In genomic region chr5:139710370-139711066, GRCh38 we compare ENCODE assay signal across 8 cellular contexts.
DNase-seq lines count a peak whose midpoint lies in the region; ATAC-seq, FAIRE-seq and TF ChIP-seq lines count a peak whose summit lies in the region.

No MANE protein-coding gene starts in this region.

- no peaks in the 10 kb centered on the region for H3K9me3 ChIP-seq in CD8-positive, alpha-beta memory T cell (ENCODE audit: low read length)
- H3K9me3 ChIP-seq in astrocyte (ENCODE audit: insufficient read depth, low read depth, low read length) (no peaks in the 10 kb centered on the region), sigmoid colon (no peaks in the 10 kb centered on the region)

- TF ChIP-seq EP300 in sigmoid colon (IDR thresholded peaks at IDR 0.05) = no peak

- CTCF ChIA-PET in CD8-positive, alpha-beta memory T cell (lab: Charles Lee) = interaction anchor here (0.8 to 4.3 kb wide), 15 partner anchors 10 to 260 kb away, joined by 3 to 26 read pairs (median 4); partner anchors contain the start of gene CXXC5

- H4K20me1 ChIP-seq in astrocyte (ENCODE audit: insufficient read depth, low read length) = no peaks in the 10 kb centered on the region

- no peak for FAIRE-seq in astrocyte (lab: Jason Lieb, UNC)

- intact Hi-C loops in sigmoid colon (cut with DNase I) = loop anchor here (5.0 kb wide), 1 partner anchor 37 kb away; no protein-coding TSS in a partner anchor

- TF ChIP-seq POLR2A in sigmoid colon (IDR thresholded peaks at IDR 0.05) = no peak

- no peak for TF ChIP-seq CTCF in astrocyte (IDR thresholded peaks at IDR 0.05; ENCODE audit: insufficient read depth, low read depth, low read length)
- TF ChIP-seq CTCF in sigmoid colon (IDR thresholded peaks at IDR 0.05) = no peak

- peaks cover 26 to 57% (median 33%) of the 10 kb centered on the region in 3 donors for H3K4me1 Mint-ChIP-seq in CD8-positive, alpha-beta memory T cell
- peaks cover 35% of the 10 kb centered on the region for H3K4me1 Mint-ChIP-seq in astrocyte (ENCODE audit: low read depth, unreplicated experiment)

- H3K4me3 ChIP-seq in CD8-positive, alpha-beta memory T cell (ENCODE audit: low read length) = peak overlapping the region; percentile 78
- H3K4me3 ChIP-seq in astrocyte (ENCODE audit: insufficient read depth, low read depth, low read length) (peak overlapping the region; percentile 63), sigmoid colon (peak overlapping the region; percentile 24 to 58 (median 48))

- H3K36me3 ChIP-seq in CD8-positive, alpha-beta memory T cell (ENCODE audit: insufficient read depth, low read length) = no peaks in the 10 kb centered on the region
- H3K36me3 ChIP-seq in astrocyte (ENCODE audit: insufficient read depth, low read length) (no peaks in the 10 kb centered on the region), sigmoid colon (no peaks in the 10 kb centered on the region)

- peak overlapping the region; percentile 76 for H3K27ac ChIP-seq in CD8-positive, alpha-beta memory T cell (ENCODE audit: low read depth, low read length)
- H3K27ac ChIP-seq in astrocyte (ENCODE audit: low read depth, low read length) (peak overlapping the region; percentile 71), sigmoid colon (peak overlapping the region; percentile 43 to 46 (median 44))

- H3K4me2 ChIP-seq in astrocyte (ENCODE audit: low read length) = peak overlapping the region; percentile 89

- H3K27me3 Mint-ChIP-seq in CD8-positive, alpha-beta memory T cell = no peaks in the 10 kb centered on the region
- H3K27me3 Mint-ChIP-seq in astrocyte (ENCODE audit: low read depth, unreplicated experiment) = no peaks in the 10 kb centered on the region

- peaks cover 32% of the 10 kb centered on the region for H3K4me1 ChIP-seq in CD8-positive, alpha-beta memory T cell (ENCODE audit: insufficient read depth, low read length)
- H3K4me1 ChIP-seq in astrocyte (ENCODE audit: insufficient read depth, low read length) (peaks cover 27% of the 10 kb centered on the region), sigmoid colon (peaks cover 0 to 40% (median 38%) of the 10 kb centered on the region in 4 donors)

- peak overlapping the region; percentile 85 to 97 (median 96) for H3K27ac Mint-ChIP-seq in CD8-positive, alpha-beta memory T cell
- H3K27ac Mint-ChIP-seq in astrocyte (ENCODE audit: unreplicated experiment) = peak overlapping the region; percentile 94

- peak; percentile 69 to 89 (median 79) for DNase-seq in CD8-positive, alpha-beta memory T cell
- DNase-seq in SW480 (ENCODE audit: low spot score) (peak; percentile 88), astrocyte (ENCODE audit: low read depth) (peak; percentile 37), hypothalamus (lab: John Stamatoyannopoulos, UW) (peak in 27 of 51 donors; percentile 20 to 80 (median 46)), sigmoid colon (peak; percentile 72), hippocampal formation (lab: John Stamatoyannopoulos, UW) (no peak), NK-92 (lab: John Stamatoyannopoulos, UW; ENCODE audit: unreplicated experiment) (no peak)

- ATAC-seq in HG02981 (IDR thresholded peaks at IDR 0.05; ENCODE audit: unreplicated experiment) = peak; percentile 33

- H3K4me3 Mint-ChIP-seq in CD8-positive, alpha-beta memory T cell = peak overlapping the region; percentile 76 to 90 (median 79)
- peak overlapping the region; percentile 71 for H3K4me3 Mint-ChIP-seq in astrocyte (ENCODE audit: unreplicated experiment)

- POLR2A ChIA-PET in CD8-positive, alpha-beta memory T cell (lab: Charles Lee) = interaction anchor here (0.5 to 2.7 kb wide), 12 partner anchors 11 to 556 kb away, joined by 3 to 19 read pairs (median 10); partner anchors contain the start of genes CXXC5 and STING1

- peak overlapping the region; percentile 13 for H2AFZ ChIP-seq in astrocyte (ENCODE audit: low read depth, low read length)

- no peaks in the 10 kb centered on the region for H3K9me3 Mint-ChIP-seq in CD8-positive, alpha-beta memory T cell
- peaks cover 4% of the 10 kb centered on the region for H3K9me3 Mint-ChIP-seq in astrocyte (ENCODE audit: unreplicated experiment)

- H3K79me2 ChIP-seq in astrocyte (ENCODE audit: insufficient read depth, low read length) = no peaks in the 10 kb centered on the region

- H3K9ac ChIP-seq in astrocyte (ENCODE audit: low read length) = peak overlapping the region; percentile 72

- no peaks in the 10 kb centered on the region for H3K27me3 ChIP-seq in CD8-positive, alpha-beta memory T cell (ENCODE audit: insufficient read depth, low read length, poor library complexity, severe bottlenecking)
- H3K27me3 ChIP-seq in astrocyte (ENCODE audit: insufficient read depth, low read length) (no peaks in the 10 kb centered on the region), sigmoid colon (peaks cover 0 to 23% (median 12%) of the 10 kb centered on the region in 3 donors)

- 10 to 20% methylated on average over 57 of the region's 57 CpGs for WGBS in sigmoid colon, 2 donors

- no peaks in the 10 kb centered on the region for H3K36me3 Mint-ChIP-seq in CD8-positive, alpha-beta memory T cell
- H3K36me3 Mint-ChIP-seq in astrocyte (ENCODE audit: low read depth, unreplicated experiment) = peaks cover 6% of the 10 kb centered on the region

Comparison
In these comparisons a context has a peak if more than half of its experiments do, and no peak if none do; other contexts are left out.
1. DNase-seq: peak in CD8-positive, alpha-beta memory T cell (5 of 5), SW480 (single experiment), astrocyte (single experiment), hypothalamus (27 of 51) and sigmoid colon (single experiment); none in hippocampal formation (0 of 2) and NK-92 (single experiment).
2. Peak in every context shown above with its lines, with median percentiles within 50 percentile points of each other: H3K27ac ChIP-seq and H3K4me3 ChIP-seq.